13 cellular contexts compared by ENCODE assay signal in genomic region chr19:2417436-2417835, GRCh38. TPM values are rescaled to one million over a fixed set of nuclear protein-coding genes. Genes with fewer than 3 reads are reported as not detected.
A peak's percentile ranks its signal among the peaks of the same experiment; 100 is the strongest.
DNase-seq lines count a peak whose midpoint lies in the region; ATAC-seq and TF ChIP-seq lines count a peak whose summit lies in the region.
"Not testable (repeated sequence)": the region's sequence is repeated elsewhere in the genome, so short reads cannot be mapped to it uniquely, and the experiment has no call there.
"Had no signal": no experiment of that assay in that cellular context is flagged by ENCODE, and none has a peak within 500 bp of the region (broad histone marks: within the 10 kb centered on the region; RNA-seq: fewer than 3 reads in every experiment).

No MANE protein-coding gene starts in this region.

- H3K27me3 ChIP-seq in BLaER1; H9 (ENCODE audit: insufficient read depth, low read length); cardiac muscle cell; osteoblast (ENCODE audit: insufficient read depth, low read length): not testable (repeated sequence)

- H2BK5ac ChIP-seq in H9 (ENCODE audit: insufficient read length, low read length), result not testable (repeated sequence)

- not testable (repeated sequence) for H3K56ac ChIP-seq in H9 (ENCODE audit: insufficient read length, low read depth, low read length)

- not testable (repeated sequence) for H2BK12ac ChIP-seq in H9 (ENCODE audit: insufficient read length, low read depth, low read length)

- H3K4ac ChIP-seq in H9 (ENCODE audit: low read depth, low read length), result not testable (repeated sequence)

- ATAC-seq in WTC11, result not testable (repeated sequence)
- peak; percentile 34 for ATAC-seq in activated naive CD8-positive, alpha-beta T cell treated with anti-CD3 and anti-CD28 coated beads, Interleukin-2, amount 10 ng/mL, durations not matched to agents 7 days and 5 days (ENCODE audit: low read depth)
- peak; percentile 20 for ATAC-seq in stimulated activated memory B cell treated with anti-CD40 and anti-IgM and Interleukin-4, amounts not matched to agents 10 μg/mL and 1 μg/mL and 100 μg/mL, for 72 hours

- H3K36me3 ChIP-seq in BLaER1, result peaks cover 33% of the 10 kb centered on the region
- not testable (repeated sequence) for H3K36me3 ChIP-seq in cardiac muscle cell
- peaks cover 12% of the 10 kb centered on the region for H3K36me3 ChIP-seq in osteoblast (ENCODE audit: insufficient read depth, low read length)

- CTCF ChIA-PET in WTC11 (lab: Charles Lee), result interaction anchor here (0.7 kb wide), 1 partner anchor 746 kb away, joined by 3 read pairs; no protein-coding TSS in a partner anchor

- not testable (repeated sequence) for H2AK5ac ChIP-seq in H9 (ENCODE audit: insufficient read length, low read length)

- not testable (repeated sequence) for H2BK15ac ChIP-seq in H9 (ENCODE audit: low read depth, low read length)

- peaks cover 5 to 16% (median 6%) of the 10 kb centered on the region in 3 experiments; a peak in 6 of 7 replicates for H3K36me3 Mint-ChIP-seq in H9 (ENCODE audit: insufficient read depth in 1 of 3, low read depth in 3 of 3)
- not testable (repeated sequence) for H3K36me3 Mint-ChIP-seq in WTC11; activated naive CD8-positive, alpha-beta T cell treated with anti-CD3 and anti-CD28 coated beads, Interleukin-2, amount 10 ng/mL, durations not matched to agents 7 days and 5 days
- H3K36me3 Mint-ChIP-seq in stimulated activated memory B cell treated with anti-CD40 and anti-IgM and Interleukin-4, amounts not matched to agents 10 μg/mL and 1 μg/mL and 100 μg/mL, for 72 hours, result peaks cover 14% of the 10 kb centered on the region

- H3K23me2 ChIP-seq in H9 (ENCODE audit: insufficient read length, low read depth, low read length, poor library complexity, severe bottlenecking), result not testable (repeated sequence)

- peak overlapping the region; percentile 64 for H3K27ac ChIP-seq in BLaER1
- H3K27ac ChIP-seq in H9 (ENCODE audit: insufficient read length, low read depth, low read length); osteoblast (ENCODE audit: low read depth, low read length): not testable (repeated sequence)
- H3K27ac ChIP-seq in cardiac muscle cell, result peak overlapping the region; percentile 39

- not testable (repeated sequence) for H3K9me3 Mint-ChIP-seq in H9; WTC11; activated naive CD8-positive, alpha-beta T cell treated with anti-CD3 and anti-CD28 coated beads, Interleukin-2, amount 10 ng/mL, durations not matched to agents 7 days and 5 days; stimulated activated memory B cell treated with anti-CD40 and anti-IgM and Interleukin-4, amounts not matched to agents 10 μg/mL and 1 μg/mL and 100 μg/mL, for 72 hours

- not testable (repeated sequence) for H3K14ac ChIP-seq in H9 (ENCODE audit: insufficient read depth, low read length)

- H4K5ac ChIP-seq in H9 (ENCODE audit: insufficient read length, low read depth, low read length), result not testable (repeated sequence)

- DNase-seq in H9; WTC11 (ENCODE audit: low spot score); activated naive CD8-positive, alpha-beta T cell treated with anti-CD3 and anti-CD28 coated beads, Interleukin-2, amount 10 ng/mL, durations not matched to agents 7 days and 5 days; cardiac muscle cell (ENCODE audit: low read depth in 1 of 2, low spot score in 1 of 2): not testable (repeated sequence)
- DNase-seq in osteoblast (ENCODE audit: insufficient read length, low spot score, missing footprints), result peak; percentile 47

- peak overlapping the region in 2 of 3 experiments; percentile 28 to 33; a peak in 1 of 7 replicates for H3K27ac Mint-ChIP-seq in H9
- H3K27ac Mint-ChIP-seq in WTC11; activated naive CD8-positive, alpha-beta T cell treated with anti-CD3 and anti-CD28 coated beads, Interleukin-2, amount 10 ng/mL, durations not matched to agents 7 days and 5 days; stimulated activated memory B cell treated with anti-CD40 and anti-IgM and Interleukin-4, amounts not matched to agents 10 μg/mL and 1 μg/mL and 100 μg/mL, for 72 hours: not testable (repeated sequence)

- H3K18ac ChIP-seq in H9 (ENCODE audit: insufficient read length, low read depth, low read length), result not testable (repeated sequence)

- 0 out of 2 replicates have a peak overlapping the region, but pooled peaks have one; percentile 11 for H3K4me3 ChIP-seq in BLaER1
- not testable (repeated sequence) for H3K4me3 ChIP-seq in cardiac muscle cell; osteoblast (ENCODE audit: insufficient read depth, low read length)

- peak overlapping the region; percentile 76 for H3K4me2 ChIP-seq in BLaER1
- not testable (repeated sequence) for H3K4me2 ChIP-seq in H9 (ENCODE audit: insufficient read depth, insufficient read length, low read length); osteoblast (ENCODE audit: insufficient read depth, low read length)

- peaks cover 75% of the 10 kb centered on the region for H3K4me1 ChIP-seq in BLaER1
- H3K4me1 ChIP-seq in H9 (ENCODE audit: insufficient read depth, low read length); cardiac muscle cell (ENCODE audit: low read depth); osteoblast (ENCODE audit: insufficient read depth, low read length): not testable (repeated sequence)

- H3K79me2 ChIP-seq in H9 (ENCODE audit: insufficient read depth, low read length); osteoblast (ENCODE audit: insufficient read depth, low read length): not testable (repeated sequence)

- H4K91ac ChIP-seq in H9 (ENCODE audit: insufficient read length, low read depth, low read length), result not testable (repeated sequence)

- H3T11ph ChIP-seq in H9 (ENCODE audit: low read length), result not testable (repeated sequence)

- not testable (repeated sequence) for H4K20me1 ChIP-seq in BLaER1; H9 (ENCODE audit: control insufficient read depth, insufficient read depth, insufficient read length)
- H4K20me1 ChIP-seq in osteoblast (ENCODE audit: insufficient read depth, low read length), result peaks cover 12% of the 10 kb centered on the region

- WGBS in H9 (ENCODE audit: extremely low coverage, insufficient read length, low lambda C conversion rate), result no CpG with 5 or more reads among the region's 8 CpGs

- not testable (repeated sequence) for H3K79me1 ChIP-seq in H9 (ENCODE audit: insufficient read depth, low read depth, low read length, poor library complexity, severe bottlenecking)

- H3K4me1 Mint-ChIP-seq in H9; WTC11; activated naive CD8-positive, alpha-beta T cell treated with anti-CD3 and anti-CD28 coated beads, Interleukin-2, amount 10 ng/mL, durations not matched to agents 7 days and 5 days; stimulated activated memory B cell treated with anti-CD40 and anti-IgM and Interleukin-4, amounts not matched to agents 10 μg/mL and 1 μg/mL and 100 μg/mL, for 72 hours: not testable (repeated sequence)

- not testable (repeated sequence) for H3K23ac ChIP-seq in H9 (ENCODE audit: insufficient read length, low read depth, low read length)

- POLR2A ChIA-PET in WTC11 (lab: Charles Lee); activated naive CD8-positive, alpha-beta T cell treated with anti-CD3 and anti-CD28 coated beads, Interleukin-2, amount 10 ng/mL, durations not matched to agents 7 days and 5 days (lab: Charles Lee): not testable (repeated sequence)

- not testable (repeated sequence) for H3K9me3 ChIP-seq in BLaER1; H9 (ENCODE audit: control insufficient read depth, low read depth, low read length); cardiac muscle cell (ENCODE audit: low read depth); osteoblast (ENCODE audit: low read depth, low read length)

- H2BK120ac ChIP-seq in H9 (ENCODE audit: low read depth, low read length, poor library complexity, severe bottlenecking), result not testable (repeated sequence)

- peaks cover 11% of the 10 kb centered on the region for H3K27me3 Mint-ChIP-seq in H9 (ENCODE audit: low read depth)
- peaks cover 21% of the 10 kb centered on the region for H3K27me3 Mint-ChIP-seq in WTC11 (ENCODE audit: low read depth)
- H3K27me3 Mint-ChIP-seq in activated naive CD8-positive, alpha-beta T cell treated with anti-CD3 and anti-CD28 coated beads, Interleukin-2, amount 10 ng/mL, durations not matched to agents 7 days and 5 days; stimulated activated memory B cell treated with anti-CD40 and anti-IgM and Interleukin-4, amounts not matched to agents 10 μg/mL and 1 μg/mL and 100 μg/mL, for 72 hours: not testable (repeated sequence)

- not testable (repeated sequence) for H3K4me3 Mint-ChIP-seq in H9; WTC11; activated naive CD8-positive, alpha-beta T cell treated with anti-CD3 and anti-CD28 coated beads, Interleukin-2, amount 10 ng/mL, durations not matched to agents 7 days and 5 days; stimulated activated memory B cell treated with anti-CD40 and anti-IgM and Interleukin-4, amounts not matched to agents 10 μg/mL and 1 μg/mL and 100 μg/mL, for 72 hours

- H2BK20ac ChIP-seq in H9 (ENCODE audit: low read depth, low read length, poor library complexity, severe bottlenecking), result not testable (repeated sequence)

- not testable (repeated sequence) for H3K9ac ChIP-seq in BLaER1; H9 (ENCODE audit: extremely low read depth, insufficient read length, low read length)

- H2AFZ ChIP-seq in H9 (ENCODE audit: low read length); osteoblast (ENCODE audit: low read length): not testable (repeated sequence)

- TF ChIP-seq CTCF in H9 (conservative IDR thresholded peaks at IDR 0.05); WTC11 (IDR thresholded peaks at IDR 0.05); cardiac muscle cell (IDR thresholded peaks at IDR 0.05; ENCODE audit: low read depth, low read length); osteoblast (IDR thresholded peaks at IDR 0.05; ENCODE audit: extremely low read depth, low read depth, low read length): not testable (repeated sequence)

- not testable (repeated sequence) for H4K8ac ChIP-seq in H9 (replicated peaks; ENCODE audit: insufficient read length, low read depth, low read length)

RNA-seq across cellular contexts. Expression of gene TIMM13, which starts 9.9 kb away (rescaled TPM):
- total RNA-seq in H9 (2021) (214 and 219 TPM in 2 replicates), WTC11 (2021) (296 to 342 TPM (median 309 TPM) in 3 replicates), cardiac muscle cell (76.7 and 93.0 TPM in 2 replicates), osteoblast (27.7 and 27.9 TPM in 2 replicates)
- 10 to 100 TPM; 46.5 to 48.5 TPM for total RNA-seq in activated naive CD8-positive, alpha-beta T cell treated with anti-CD3 and anti-CD28 coated beads, Interleukin-2, amount 10 ng/mL, durations not matched to agents 7 days and 5 days
- polyA plus RNA-seq in cardiac muscle cell, result 287 and 292 TPM in 2 replicates

RNA-seq across cellular contexts. Expression of gene LMNB2, which starts 39.3 kb away (rescaled TPM):
- total RNA-seq in H9 (2021) (173 and 174 TPM in 2 replicates), WTC11 (2021) (204 to 216 TPM (median 212 TPM) in 3 replicates), cardiac muscle cell (78.6 and 127 TPM in 2 replicates), osteoblast (24.2 and 24.6 TPM in 2 replicates)
- 10 to 100 TPM; 74.9 to 83.3 TPM for total RNA-seq in activated naive CD8-positive, alpha-beta T cell treated with anti-CD3 and anti-CD28 coated beads, Interleukin-2, amount 10 ng/mL, durations not matched to agents 7 days and 5 days
- 42.5 and 66.9 TPM in 2 replicates for polyA plus RNA-seq in cardiac muscle cell

RNA-seq across cellular contexts. Expression of gene TMPRSS9, which starts 57.4 kb away (rescaled TPM):
- total RNA-seq in H9 (2021) (0.24 and 0.33 TPM in 2 replicates), WTC11 (2021) (0.37 to 0.57 TPM (median 0.55 TPM) in 3 replicates), cardiac muscle cell (not detected in 2 replicates), osteoblast (0.29 and 1.1 TPM in 2 replicates)
- under 1 TPM in 1 of 2 experiments, not detected in 1; 0.22 TPM for total RNA-seq in activated naive CD8-positive, alpha-beta T cell treated with anti-CD3 and anti-CD28 coated beads, Interleukin-2, amount 10 ng/mL, durations not matched to agents 7 days and 5 days
- not detected in 2 replicates for polyA plus RNA-seq in cardiac muscle cell
- total RNA-seq: Calu3; CD8-positive, alpha-beta T cell; HFFc6; HT1080; IMR-90 had no signal
- polyA plus RNA-seq: BJ, IMR-90 had no signal

RNA-seq across cellular contexts. Expression of gene GADD45B, which starts 58.5 kb away (rescaled TPM):
- total RNA-seq in H9 (2021) (13.5 and 16.2 TPM in 2 replicates), WTC11 (2021) (17.9 to 27.5 TPM (median 23.2 TPM) in 3 replicates), cardiac muscle cell (44.8 and 75.2 TPM in 2 replicates), osteoblast (41.8 and 46.3 TPM in 2 replicates)
- 10 to 100 TPM; 83.1 to 85.4 TPM for total RNA-seq in activated naive CD8-positive, alpha-beta T cell treated with anti-CD3 and anti-CD28 coated beads, Interleukin-2, amount 10 ng/mL, durations not matched to agents 7 days and 5 days
- 30.5 and 66.4 TPM in 2 replicates for polyA plus RNA-seq in cardiac muscle cell
